ENCODE assay signal across 34 cellular contexts in genomic region chr1:222739929-222740328, GRCh38. TPM values are rescaled to one million over a fixed set of nuclear protein-coding genes. Genes with fewer than 3 reads are reported as not detected.
"Had no signal": no experiment of that assay in that cellular context is flagged by ENCODE, and none has a peak within 500 bp of the region (broad histone marks: within the 10 kb centered on the region; RNA-seq: fewer than 3 reads in every experiment).

No MANE protein-coding gene starts in this region.

- H3K27me3 ChIP-seq: adrenal gland, body of pancreas, colonic mucosa, esophagus squamous epithelium, neural progenitor cell, suprapubic skin, tibial nerve had no signal

- H3K4me3 ChIP-seq: adrenal gland, body of pancreas, colonic mucosa, esophagus squamous epithelium, left ventricle myocardium inferior, neural progenitor cell, psoas muscle, suprapubic skin had no signal

- H3K9me3 Mint-ChIP-seq: activated naive CD4-positive, alpha-beta T cell treated with anti-CD3 and anti-CD28 coated beads, Interleukin-2, amount 50 U/mL, for 72 hours; activated T-helper 2 cell treated with anti-CD3 and anti-CD28 coated beads, Interferon-gamma antibody, Interleukin-2, Interleukin-4, amounts not matched to agents 10 μg/mL and 5 μg/mL and 100 μg/mL, durations not matched to agents 14 hours and 24 hours and 36 hours; mesothelial cell of epicardium; natural killer cell; neural progenitor cell; T-cell; T-helper 2 cell treated with Interferon-gamma antibody and Interleukin-4, amounts not matched to agents 5 μg/mL and 100 μg/mL, for 36 hours had no signal

- H3K9me3 ChIP-seq: adrenal gland, body of pancreas, colonic mucosa, esophagus squamous epithelium, left ventricle myocardium inferior, psoas muscle, suprapubic skin, tibial nerve had no signal

- H3K4me1 Mint-ChIP-seq: activated CD4-positive, alpha-beta T cell treated with anti-CD3 and anti-CD28 coated beads for 36 hours; mesothelial cell of epicardium; natural killer cell; T-cell had no signal

- H3K27ac Mint-ChIP-seq: activated CD4-positive, alpha-beta T cell treated with anti-CD3 and anti-CD28 coated beads for 36 hours; activated CD8-positive, alpha-beta memory T cell treated with anti-CD3 and anti-CD28 coated beads, Interleukin-2, amount 10 ng/mL, durations not matched to agents 7 days and 5 days; activated CD8-positive, alpha-beta T cell treated with anti-CD3 and anti-CD28 coated beads, Interleukin-2, amount 10 ng/mL, durations not matched to agents 7 days and 5 days; activated naive CD4-positive, alpha-beta T cell treated with anti-CD3 and anti-CD28 coated beads, Interleukin-2, amount 50 U/mL, for 72 hours; activated T-helper 2 cell treated with anti-CD3 and anti-CD28 coated beads, Interferon-gamma antibody, Interleukin-2, Interleukin-4, amounts not matched to agents 10 μg/mL and 5 μg/mL and 100 μg/mL, durations not matched to agents 14 hours and 24 hours and 36 hours; mesothelial cell of epicardium; natural killer cell; neural progenitor cell; T-cell; T-helper 2 cell treated with Interferon-gamma antibody and Interleukin-4, amounts not matched to agents 5 μg/mL and 100 μg/mL, for 36 hours had no signal

- DNase-seq: activated CD4-positive, alpha-beta T cell treated with anti-CD3 and anti-CD28 coated beads for 36 hours; activated CD4-positive, CD25-positive, alpha-beta regulatory T cell; activated CD8-positive, alpha-beta memory T cell treated with anti-CD3 and anti-CD28 coated beads, Interleukin-2, amount 10 ng/mL, durations not matched to agents 7 days and 5 days; activated CD8-positive, alpha-beta T cell treated with anti-CD3 and anti-CD28 coated beads, Interleukin-2, amount 10 ng/mL, durations not matched to agents 7 days and 5 days; activated T-cell treated with anti-CD3 and anti-CD28 coated beads, Interleukin-2, amount 50 U/mL, for 48 hours; adrenal gland; aorta; body of pancreas; cerebellar nuclear complex; colonic mucosa; effector CD8-positive, alpha-beta T cell; esophagus squamous epithelium; foreskin melanocyte; kidney glomerular epithelial cell; left ventricle myocardium inferior; mammary epithelial cell; natural killer cell; occipital lobe; psoas muscle; stimulated activated CD4-positive, alpha-beta T cell treated with anti-CD3 and anti-CD28 coated beads, Interleukin-2, amount 100 ng/mL, for 48 hours; T-cell had no signal

- H3K4me3 Mint-ChIP-seq: activated CD4-positive, alpha-beta T cell treated with anti-CD3 and anti-CD28 coated beads for 36 hours; activated CD8-positive, alpha-beta memory T cell treated with anti-CD3 and anti-CD28 coated beads, Interleukin-2, amount 10 ng/mL, durations not matched to agents 7 days and 5 days; activated CD8-positive, alpha-beta T cell treated with anti-CD3 and anti-CD28 coated beads, Interleukin-2, amount 10 ng/mL, durations not matched to agents 7 days and 5 days; mesothelial cell of epicardium; natural killer cell; neural progenitor cell; T-cell; T-helper 2 cell treated with Interferon-gamma antibody and Interleukin-4, amounts not matched to agents 5 μg/mL and 100 μg/mL, for 36 hours had no signal

- H3K27ac ChIP-seq: body of pancreas, colonic mucosa, epithelial cell of prostate, esophagus squamous epithelium, left ventricle myocardium inferior, neural progenitor cell, parathyroid adenoma, psoas muscle, suprapubic skin had no signal

- H3K9ac ChIP-seq: neural progenitor cell, parathyroid adenoma had no signal

- H3K27me3 Mint-ChIP-seq: activated CD4-positive, alpha-beta T cell treated with anti-CD3 and anti-CD28 coated beads for 36 hours; activated CD8-positive, alpha-beta memory T cell treated with anti-CD3 and anti-CD28 coated beads, Interleukin-2, amount 10 ng/mL, durations not matched to agents 7 days and 5 days; T-cell had no signal

- H3K36me3 Mint-ChIP-seq: activated naive CD4-positive, alpha-beta T cell treated with anti-CD3 and anti-CD28 coated beads, Interleukin-2, amount 50 U/mL, for 72 hours; mesothelial cell of epicardium; natural killer cell; neural progenitor cell had no signal

- H3K36me3 ChIP-seq: adrenal gland, colonic mucosa, neural progenitor cell had no signal

- FAIRE-seq: endometrium had no signal

- ATAC-seq: activated CD4-positive, alpha-beta T cell treated with anti-CD3 and anti-CD28 coated beads for 36 hours; activated CD8-positive, alpha-beta memory T cell treated with anti-CD3 and anti-CD28 coated beads, Interleukin-2, amount 10 ng/mL, durations not matched to agents 7 days and 5 days; activated CD8-positive, alpha-beta T cell treated with anti-CD3 and anti-CD28 coated beads, Interleukin-2, amount 10 ng/mL, durations not matched to agents 7 days and 5 days; activated naive CD4-positive, alpha-beta T cell treated with anti-CD3 and anti-CD28 coated beads, Interleukin-2, amount 50 U/mL, for 72 hours; body of pancreas; natural killer cell; psoas muscle; SK-N-SH treated with all-trans-retinoic acid at 6 μM for 48 hours; T-cell had no signal

- H3K4me1 ChIP-seq: adrenal gland, body of pancreas, colonic mucosa, left ventricle myocardium inferior, parathyroid adenoma, psoas muscle had no signal

RNA-seq across cellular contexts. Expression of gene FAM177B, which starts 2.9 kb away (rescaled TPM):
- total RNA-seq: activated CD4-positive, alpha-beta T cell treated with anti-CD3 and anti-CD28 coated beads for 36 hours; activated CD8-positive, alpha-beta T cell treated with anti-CD3 and anti-CD28 coated beads, Interleukin-2, amount 10 ng/mL, durations not matched to agents 7 days and 5 days; activated T-helper 2 cell treated with anti-CD3 and anti-CD28 coated beads, Interferon-gamma antibody, Interleukin-2, Interleukin-4, amounts not matched to agents 10 μg/mL and 5 μg/mL and 100 μg/mL, durations not matched to agents 14 hours and 24 hours and 36 hours; dermis microvascular lymphatic vessel endothelial cell; glomerular endothelial cell; left ventricle myocardium inferior; mammary epithelial cell; mesothelial cell of epicardium; natural killer cell; occipital lobe; psoas muscle had no signal
